ENCODE assay signal across 17 cellular contexts in genomic region chr21:40176732-40177131, GRCh38.
DNase-seq lines count a peak whose midpoint lies in the region; ATAC-seq and TF ChIP-seq lines count a peak whose summit lies in the region.
"Had no signal": no experiment of that assay in that cellular context is flagged by ENCODE, and none has a peak within 500 bp of the region (broad histone marks: within the 10 kb centered on the region; RNA-seq: fewer than 3 reads in every experiment).

No MANE protein-coding gene starts in this region.

- H3K4me3 ChIP-seq in body of pancreas: no peak overlapping the region
- H3K4me3 ChIP-seq in sigmoid colon: no peak overlapping the region
- H3K4me3 ChIP-seq: spleen, upper lobe of left lung had no signal

- H3K9me3 ChIP-seq in body of pancreas (no peaks in the 10 kb centered on the region), sigmoid colon (no peaks in the 10 kb centered on the region)
- H3K9me3 ChIP-seq: Caco-2, upper lobe of left lung had no signal

- TF ChIP-seq CTCF in body of pancreas (IDR thresholded peaks at IDR 0.05) (no peak), sigmoid colon (IDR thresholded peaks at IDR 0.05) (no peak)

- H3K27me3 ChIP-seq in body of pancreas (no peaks in the 10 kb centered on the region), sigmoid colon (peaks cover 0 to 9% (median 0%) of the 10 kb centered on the region in 3 donors)
- H3K27me3 ChIP-seq: upper lobe of left lung had no signal

- H3K27ac ChIP-seq in body of pancreas (no peak overlapping the region), sigmoid colon (no peak overlapping the region)
- H3K27ac ChIP-seq: spleen, upper lobe of left lung, WERI-Rb-1 had no signal

- DNase-seq in DMS153 (lab: John Stamatoyannopoulos, UW): peak; percentile 93
- peak; percentile 90 for DNase-seq in NCI-H146 treated with DMSO at 0.1 percent for 48 hours (lab: John Stamatoyannopoulos, UW; ENCODE audit: unreplicated experiment)
- peak; percentile 71 for DNase-seq in NCI-H510A (lab: John Stamatoyannopoulos, UW)
- DNase-seq in body of pancreas: peak in 3 of 4 donors; percentile 14 to 34 (median 19)
- DNase-seq in activated CD8-positive, alpha-beta memory T cell treated with anti-CD3 and anti-CD28 coated beads for 24 hours: no peak
- DNase-seq in sigmoid colon: no peak
- DNase-seq in hippocampal formation (lab: John Stamatoyannopoulos, UW): no peak
- DNase-seq: Caco-2; central memory CD4-positive, alpha-beta T cell; effector memory CD4-positive, alpha-beta T cell; spleen; stimulated activated naive CD8-positive, alpha-beta T cell treated with anti-CD3 and anti-CD28 coated beads, Interleukin-15, Interleukin-2, amounts not matched to agents 100 U/mL and 50 U/mL, for 24 hours; T-helper 1 cell; upper lobe of left lung; WERI-Rb-1 had no signal

- WGBS in body of pancreas, 2 donors: 12 to 14% methylated on average over 5 of the region's 5 CpGs
- WGBS in sigmoid colon, 2 donors: 28 to 38% methylated on average over 5 of the region's 5 CpGs

- TF ChIP-seq POLR2A in body of pancreas (IDR thresholded peaks at IDR 0.05): no peak
- no peak for TF ChIP-seq POLR2A in sigmoid colon (IDR thresholded peaks at IDR 0.05)

- no peaks in the 10 kb centered on the region for H3K36me3 ChIP-seq in body of pancreas (replicated peaks in 1 of 2; ENCODE audit: insufficient read depth in 1 of 2, low read depth in 2 of 2)
- no peaks in the 10 kb centered on the region for H3K36me3 ChIP-seq in sigmoid colon
- H3K36me3 ChIP-seq: spleen, upper lobe of left lung, WERI-Rb-1 had no signal

- intact Hi-C loops in body of pancreas (cut with DNase I) (no loop called here), sigmoid colon (cut with DNase I) (no loop called here)

- no peaks in the 10 kb centered on the region for H3K4me1 ChIP-seq in body of pancreas
- H3K4me1 ChIP-seq in sigmoid colon: no peaks in the 10 kb centered on the region
- H3K4me1 ChIP-seq: Caco-2, spleen, upper lobe of left lung had no signal

- no peak for TF ChIP-seq EP300 in sigmoid colon (IDR thresholded peaks at IDR 0.05)

- no peak for ATAC-seq in body of pancreas
- no peak for ATAC-seq in HG03354 (IDR thresholded peaks at IDR 0.05; ENCODE audit: poor library complexity, severe bottlenecking, unreplicated experiment)
- ATAC-seq: activated T-helper 17 cell treated with anti-CD3 and anti-CD28 coated beads, Interleukin-2, amount 50 U/mL, for 72 hours; stimulated activated naive CD8-positive, alpha-beta T cell treated with anti-CD3 and anti-CD28 coated beads, Interleukin-15, Interleukin-2, amounts not matched to agents 100 U/mL and 50 U/mL, for 24 hours had no signal

Comparison
In these comparisons a context has a peak if more than half of its experiments do, and no peak if none do; other contexts are left out.
1. DNase-seq: peak in DMS153 (single experiment), NCI-H146 treated with DMSO at 0.1 percent for 48 hours (single experiment), NCI-H510A (single experiment) and body of pancreas (3 of 4); none in activated CD8-positive, alpha-beta memory T cell treated with anti-CD3 and anti-CD28 coated beads for 24 hours (single experiment), sigmoid colon (single experiment) and hippocampal formation (0 of 2).